28 cellular contexts compared by ENCODE assay signal in genomic region chr3:154294016-154294415, GRCh38.
"Had no signal": no experiment of that assay in that cellular context is flagged by ENCODE, and none has a peak within 500 bp of the region (broad histone marks: within the 10 kb centered on the region; RNA-seq: fewer than 3 reads in every experiment).

No MANE protein-coding gene starts in this region.

- H3K4me3 ChIP-seq: SK-N-MC had no signal

- H3K4me3 Mint-ChIP-seq: activated B cell treated with CpG ODN at 0.5 μM for 24 hours; activated CD4-positive, alpha-beta memory T cell treated with anti-CD3 and anti-CD28 coated beads, Interleukin-2, amount 10 ng/mL, durations not matched to agents 7 days and 5 days; activated CD4-positive, alpha-beta T cell treated with anti-CD3 and anti-CD28 coated beads, Interleukin-2, amount 10 ng/mL, durations not matched to agents 7 days and 5 days; activated naive CD4-positive, alpha-beta T cell treated with anti-CD3 and anti-CD28 coated beads for 36 hours; activated naive CD8-positive, alpha-beta T cell; activated T-helper 17 cell treated with anti-CD3 and anti-CD28 coated beads, Interleukin-2, amount 50 U/mL, for 72 hours; brain; T-cell had no signal

- H3K27ac ChIP-seq: SK-N-MC had no signal

- ATAC-seq: activated T-helper 17 cell treated with anti-CD3 and anti-CD28 coated beads, Interleukin-2, amount 50 U/mL, for 72 hours; Panc1; Right ventricle myocardium inferior; T-cell had no signal

- H3K9me3 Mint-ChIP-seq: activated B cell treated with CpG ODN at 0.5 μM for 24 hours; activated CD4-positive, alpha-beta memory T cell treated with anti-CD3 and anti-CD28 coated beads, Interleukin-2, amount 10 ng/mL, durations not matched to agents 7 days and 5 days; activated CD4-positive, alpha-beta T cell treated with anti-CD3 and anti-CD28 coated beads, Interleukin-2, amount 10 ng/mL, durations not matched to agents 7 days and 5 days; activated naive CD4-positive, alpha-beta T cell treated with anti-CD3 and anti-CD28 coated beads for 36 hours; activated T-helper 17 cell treated with anti-CD3 and anti-CD28 coated beads, Interleukin-2, amount 50 U/mL, for 72 hours; brain; T-cell had no signal

- H3K27me3 Mint-ChIP-seq: activated B cell treated with CpG ODN at 0.5 μM for 24 hours; activated CD4-positive, alpha-beta memory T cell treated with anti-CD3 and anti-CD28 coated beads, Interleukin-2, amount 10 ng/mL, durations not matched to agents 7 days and 5 days; activated CD4-positive, alpha-beta T cell treated with anti-CD3 and anti-CD28 coated beads, Interleukin-2, amount 10 ng/mL, durations not matched to agents 7 days and 5 days; activated naive CD8-positive, alpha-beta T cell; activated T-helper 17 cell treated with anti-CD3 and anti-CD28 coated beads, Interleukin-2, amount 50 U/mL, for 72 hours; brain; T-cell had no signal

- FAIRE-seq: astrocyte, TTC549 had no signal

- H3K27ac Mint-ChIP-seq: activated B cell treated with CpG ODN at 0.5 μM for 24 hours; activated CD4-positive, alpha-beta memory T cell treated with anti-CD3 and anti-CD28 coated beads, Interleukin-2, amount 10 ng/mL, durations not matched to agents 7 days and 5 days; activated CD4-positive, alpha-beta T cell treated with anti-CD3 and anti-CD28 coated beads, Interleukin-2, amount 10 ng/mL, durations not matched to agents 7 days and 5 days; activated naive CD4-positive, alpha-beta T cell treated with anti-CD3 and anti-CD28 coated beads for 36 hours; activated naive CD8-positive, alpha-beta T cell; activated T-helper 17 cell treated with anti-CD3 and anti-CD28 coated beads, Interleukin-2, amount 50 U/mL, for 72 hours; T-cell had no signal

- DNase-seq: activated B cell treated with CpG ODN at 0.5 μM for 24 hours; activated CD4-positive, alpha-beta memory T cell treated with anti-CD3 and anti-CD28 coated beads, Interleukin-2, amount 10 ng/mL, durations not matched to agents 7 days and 5 days; activated CD4-positive, alpha-beta T cell treated with anti-CD3 and anti-CD28 coated beads for 1 hour; activated CD4-positive, alpha-beta T cell treated with anti-CD3 and anti-CD28 coated beads, Interleukin-2, amount 10 ng/mL, durations not matched to agents 7 days and 5 days; activated gamma-delta T cell; activated naive CD4-positive, alpha-beta T cell treated with anti-CD3 and anti-CD28 coated beads for 36 hours; activated T-cell treated with anti-CD3 and anti-CD28 coated beads for 4 hours; activated T-cell treated with anti-CD3 and anti-CD28 coated beads, Interleukin-2, amount 50 U/mL, for 48 hours; KG1; NCI-H1048; NCI-H1930; NCI-H2171; NCI-H226; NCI-H526; NCI-H774; OCI-M1; RPMI8226; T-cell; T-helper 2 cell; T1000 had no signal

- H3K4me1 Mint-ChIP-seq: activated B cell treated with CpG ODN at 0.5 μM for 24 hours; activated CD4-positive, alpha-beta memory T cell treated with anti-CD3 and anti-CD28 coated beads, Interleukin-2, amount 10 ng/mL, durations not matched to agents 7 days and 5 days; activated CD4-positive, alpha-beta T cell treated with anti-CD3 and anti-CD28 coated beads, Interleukin-2, amount 10 ng/mL, durations not matched to agents 7 days and 5 days; activated T-helper 17 cell treated with anti-CD3 and anti-CD28 coated beads, Interleukin-2, amount 50 U/mL, for 72 hours had no signal
